ENCODE assay signal across 17 cellular contexts in the genomic region with DNA sequence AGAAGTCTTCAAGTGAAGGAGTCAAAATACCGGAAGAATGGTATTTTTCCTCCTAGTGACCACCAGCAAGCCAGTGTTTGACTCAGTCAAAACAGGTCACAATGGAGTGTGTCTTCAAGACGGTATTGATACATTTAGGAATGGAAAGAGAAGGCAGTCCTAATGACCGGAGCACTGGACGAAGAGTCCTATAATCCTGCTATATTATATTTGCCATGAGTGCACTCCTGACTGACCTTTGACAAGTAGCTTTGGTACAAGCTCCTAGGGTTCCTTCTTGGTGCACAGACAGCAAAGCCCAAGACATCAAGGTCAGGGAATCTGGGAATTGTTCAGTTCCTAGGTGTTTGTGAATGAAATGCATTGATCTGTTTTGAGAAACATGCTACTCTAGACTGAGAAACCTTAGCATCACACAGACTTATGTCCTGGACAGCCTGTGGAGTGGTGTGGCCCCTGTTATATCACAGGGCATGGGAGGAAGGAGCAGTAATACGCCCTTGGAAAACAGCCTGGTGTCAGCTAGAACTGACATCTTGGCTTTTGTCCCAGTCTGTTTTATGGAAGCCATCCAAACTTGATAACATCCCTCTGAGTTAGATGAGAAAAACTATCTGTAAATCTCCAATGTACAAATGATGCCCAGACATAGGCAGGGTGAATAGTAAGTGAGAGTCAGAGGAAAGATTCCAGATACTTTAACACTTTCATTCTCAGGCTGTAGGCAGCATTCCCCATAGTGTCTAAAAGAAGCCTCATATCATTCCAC. TPM values are rescaled to one million over a fixed set of nuclear protein-coding genes. Genes with fewer than 3 reads are reported as not detected.
DNase-seq lines count a peak whose midpoint lies in the region; FAIRE-seq and TF ChIP-seq lines count a peak whose summit lies in the region.
"Had no signal": no experiment of that assay in that cellular context is flagged by ENCODE, and none has a peak within 500 bp of the region (broad histone marks: within the 10 kb centered on the region; RNA-seq: fewer than 3 reads in every experiment).

No MANE protein-coding gene starts in this region.

- CTCF ChIA-PET in endothelial cell of umbilical vein (lab: Charles Lee) (no interaction called here), OCI-LY7 (lab: Charles Lee; ENCODE audit: unreplicated experiment) (interaction anchor here (1.0 kb wide), 1 partner anchor 10 kb away, joined by 3 read pairs; no protein-coding TSS in a partner anchor)
- CTCF ChIA-PET in activated CD4-positive, alpha-beta T cell treated with anti-CD3 and anti-CD28 coated beads, Interleukin-2, amount 10 ng/mL, durations not matched to agents 7 days and 5 days (lab: Charles Lee) = interaction anchor here (0.6 kb wide), 1 partner anchor 11 kb away, joined by 3 read pairs; no protein-coding TSS in a partner anchor

- H3K27me3 Mint-ChIP-seq in neural progenitor cell (ENCODE audit: insufficient read depth, low read depth) = peaks cover 2% of the 10 kb centered on the region
- H3K27me3 Mint-ChIP-seq in activated CD4-positive, alpha-beta T cell treated with anti-CD3 and anti-CD28 coated beads, Interleukin-2, amount 10 ng/mL, durations not matched to agents 7 days and 5 days = no peaks in the 10 kb centered on the region
- H3K27me3 Mint-ChIP-seq: activated CD8-positive, alpha-beta memory T cell treated with anti-CD3 and anti-CD28 coated beads, Interleukin-2, amount 10 ng/mL, durations not matched to agents 7 days and 5 days had no signal

- no peak overlapping the region for H3K4me3 ChIP-seq in endothelial cell of umbilical vein (replicated peaks in 1 of 3; ENCODE audit: insufficient read depth in 1 of 3, low read depth in 1 of 3, low read length in 3 of 3)
- H3K4me3 ChIP-seq in neural progenitor cell = no peak overlapping the region
- no peak overlapping the region for H3K4me3 ChIP-seq in OCI-LY7 (ENCODE audit: low read depth, low read length, poor library complexity, severe bottlenecking)
- H3K4me3 ChIP-seq: stomach had no signal

- H3K9me3 ChIP-seq in endothelial cell of umbilical vein (replicated peaks; ENCODE audit: control insufficient read depth, insufficient read depth, low read length) = no peaks in the 10 kb centered on the region
- no peaks in the 10 kb centered on the region for H3K9me3 ChIP-seq in neural progenitor cell (ENCODE audit: low read depth)
- H3K9me3 ChIP-seq in OCI-LY7 (ENCODE audit: low read length) = no peaks in the 10 kb centered on the region
- H3K9me3 ChIP-seq: stomach had no signal

- H4K20me1 ChIP-seq in endothelial cell of umbilical vein (replicated peaks; ENCODE audit: control insufficient read depth, extremely low read depth, insufficient read depth, low read length) (no peaks in the 10 kb centered on the region), neural progenitor cell (ENCODE audit: low read depth) (no peaks in the 10 kb centered on the region), OCI-LY7 (ENCODE audit: insufficient read depth, low read length) (no peaks in the 10 kb centered on the region)

- H3K79me2 ChIP-seq in endothelial cell of umbilical vein (ENCODE audit: control insufficient read depth, insufficient read depth, low read length) (no peaks in the 10 kb centered on the region), neural progenitor cell (ENCODE audit: low read depth) (no peaks in the 10 kb centered on the region), OCI-LY7 (ENCODE audit: insufficient read depth, low read depth, low read length) (no peaks in the 10 kb centered on the region)

- H3K36me3 ChIP-seq in endothelial cell of umbilical vein (ENCODE audit: control insufficient read depth in 2 of 2, extremely low read depth in 1 of 2, insufficient read depth in 2 of 2, low read length in 2 of 2) (no peaks in the 10 kb centered on the region), neural progenitor cell (no peaks in the 10 kb centered on the region), OCI-LY7 (ENCODE audit: insufficient read depth, low read length) (no peaks in the 10 kb centered on the region)
- H3K36me3 ChIP-seq: stomach had no signal

- DNase-seq in DMS 273 (lab: John Stamatoyannopoulos, UW; ENCODE audit: unreplicated experiment) (peak; percentile 63), DMS 273 treated with DMSO at 0.1 percent for 48 hours (lab: John Stamatoyannopoulos, UW) (no peak), NCI-H226 (peak; percentile 51), endothelial cell of umbilical vein (ENCODE audit: low read depth, low spot score) (peak; percentile 65), neural progenitor cell (ENCODE audit: low spot score) (no peak), NCI-H524 (lab: John Stamatoyannopoulos, UW) (no peak), OCI-LY7 (ENCODE audit: low spot score) (no peak)
- no peak for DNase-seq in activated CD4-positive, alpha-beta T cell treated with anti-CD3 and anti-CD28 coated beads, Interleukin-2, amount 10 ng/mL, durations not matched to agents 7 days and 5 days
- DNase-seq: activated CD8-positive, alpha-beta memory T cell treated with anti-CD3 and anti-CD28 coated beads, Interleukin-2, amount 10 ng/mL, durations not matched to agents 7 days and 5 days; activated naive CD4-positive, alpha-beta T cell treated with Interleukin-2 at 50 U/mL for 16 hours; CD4-positive, CD25-positive, alpha-beta regulatory T cell; NCI-H1048; stomach had no signal

- dilution Hi-C loops in endothelial cell of umbilical vein (cut with MboI; ENCODE audit: extremely low pct_ligation_motif_present, low sequenced_read_pairs) = no loop called here

- TF ChIP-seq CTCF in endothelial cell of umbilical vein (IDR thresholded peaks at IDR 0.05; ENCODE audit: extremely low read depth in 1 of 2, insufficient read depth in 1 of 2, low read depth in 1 of 2, low read length in 2 of 2) (no peak), neural progenitor cell (IDR thresholded peaks at IDR 0.05) (no peak), OCI-LY7 (conservative IDR thresholded peaks at IDR 0.05; ENCODE audit: low read length) (no peak)

- H3K4me3 Mint-ChIP-seq in neural progenitor cell = no peak overlapping the region
- H3K4me3 Mint-ChIP-seq in activated CD4-positive, alpha-beta T cell treated with anti-CD3 and anti-CD28 coated beads, Interleukin-2, amount 10 ng/mL, durations not matched to agents 7 days and 5 days = no peak overlapping the region
- H3K4me3 Mint-ChIP-seq: activated CD8-positive, alpha-beta memory T cell treated with anti-CD3 and anti-CD28 coated beads, Interleukin-2, amount 10 ng/mL, durations not matched to agents 7 days and 5 days; CD4-positive, CD25-positive, alpha-beta regulatory T cell; central memory CD8-positive, alpha-beta T cell had no signal

- no peaks in the 10 kb centered on the region for H3K27me3 ChIP-seq in endothelial cell of umbilical vein (ENCODE audit: control insufficient read depth in 2 of 2, insufficient read depth in 2 of 2, low read length in 2 of 2)
- no peaks in the 10 kb centered on the region for H3K27me3 ChIP-seq in neural progenitor cell
- H3K27me3 ChIP-seq: stomach had no signal

- peaks cover 2% of the 10 kb centered on the region for H3K4me1 Mint-ChIP-seq in neural progenitor cell
- no peaks in the 10 kb centered on the region for H3K4me1 Mint-ChIP-seq in activated CD4-positive, alpha-beta T cell treated with anti-CD3 and anti-CD28 coated beads, Interleukin-2, amount 10 ng/mL, durations not matched to agents 7 days and 5 days
- H3K4me1 Mint-ChIP-seq: CD4-positive, CD25-positive, alpha-beta regulatory T cell; central memory CD8-positive, alpha-beta T cell had no signal

- BruUV-seq in endothelial cell of umbilical vein (replicated peaks; lab: Mats Ljungman, UMichigan) (no TSS peak), OCI-LY7 (replicated peaks; lab: Mats Ljungman, UMichigan) (no TSS peak)

- intact Hi-C loops in endothelial cell of umbilical vein (cut with micrococcal nuclease) = no loop called here
- intact Hi-C loops in OCI-LY7 (cut with micrococcal nuclease; ENCODE audit: unreplicated experiment) = no loop called here

- TF ChIP-seq POLR2A in endothelial cell of umbilical vein (IDR thresholded peaks at IDR 0.05; ENCODE audit: low read depth, low read length) = no peak

- no peaks in the 10 kb centered on the region for H3K9me3 Mint-ChIP-seq in neural progenitor cell
- no peaks in the 10 kb centered on the region for H3K9me3 Mint-ChIP-seq in activated CD4-positive, alpha-beta T cell treated with anti-CD3 and anti-CD28 coated beads, Interleukin-2, amount 10 ng/mL, durations not matched to agents 7 days and 5 days
- H3K9me3 Mint-ChIP-seq: CD4-positive, CD25-positive, alpha-beta regulatory T cell; central memory CD8-positive, alpha-beta T cell had no signal

- POLR2A ChIA-PET in endothelial cell of umbilical vein (lab: Charles Lee) = no interaction called here
- POLR2A ChIA-PET in activated CD4-positive, alpha-beta T cell treated with anti-CD3 and anti-CD28 coated beads, Interleukin-2, amount 10 ng/mL, durations not matched to agents 7 days and 5 days (lab: Charles Lee) = no interaction called here
- POLR2A ChIA-PET in OCI-LY7 (lab: Charles Lee) = interaction anchor here (1.4 to 1.9 kb wide), 2 partner anchors 12 to 21 kb away, joined by 3 to 4 read pairs; no protein-coding TSS in a partner anchor

- H3K36me3 Mint-ChIP-seq in neural progenitor cell = no peaks in the 10 kb centered on the region
- no peaks in the 10 kb centered on the region for H3K36me3 Mint-ChIP-seq in activated CD4-positive, alpha-beta T cell treated with anti-CD3 and anti-CD28 coated beads, Interleukin-2, amount 10 ng/mL, durations not matched to agents 7 days and 5 days (ENCODE audit: low read depth)
- H3K36me3 Mint-ChIP-seq: activated CD8-positive, alpha-beta memory T cell treated with anti-CD3 and anti-CD28 coated beads, Interleukin-2, amount 10 ng/mL, durations not matched to agents 7 days and 5 days; CD4-positive, CD25-positive, alpha-beta regulatory T cell had no signal

- H3K9ac ChIP-seq in endothelial cell of umbilical vein (replicated peaks; ENCODE audit: extremely low read depth, insufficient read depth, low read length) = no peak overlapping the region
- no peak overlapping the region for H3K9ac ChIP-seq in neural progenitor cell

- no peaks in the 10 kb centered on the region for H3K9me2 ChIP-seq in OCI-LY7 (ENCODE audit: insufficient read depth, low read length)

- no peaks in the 10 kb centered on the region for H3K9me1 ChIP-seq in endothelial cell of umbilical vein (replicated peaks; ENCODE audit: control insufficient read depth, extremely low read depth, insufficient read depth, low read length)

- H3K4me2 ChIP-seq in endothelial cell of umbilical vein (ENCODE audit: insufficient read depth, low read length) (no peak overlapping the region), neural progenitor cell (no peak overlapping the region), OCI-LY7 (ENCODE audit: low read length) (no peak overlapping the region)

- FAIRE-seq in endothelial cell of umbilical vein (lab: Jason Lieb, UNC) = no peak

- no peaks in the 10 kb centered on the region for H3K4me1 ChIP-seq in endothelial cell of umbilical vein (ENCODE audit: control insufficient read depth, extremely low read depth, insufficient read depth, low read length)
- peaks cover 8% of the 10 kb centered on the region for H3K4me1 ChIP-seq in neural progenitor cell
- H3K4me1 ChIP-seq in OCI-LY7 (ENCODE audit: insufficient read depth, low read length, poor library complexity, severe bottlenecking) = peaks cover 40% of the 10 kb centered on the region

- H2AFZ ChIP-seq in endothelial cell of umbilical vein (ENCODE audit: low read depth, low read length) (no peak overlapping the region), neural progenitor cell (replicated peaks) (peak overlapping the region; percentile 18), OCI-LY7 (ENCODE audit: low read length) (no peak overlapping the region)

- no peaks in the 10 kb centered on the region for H3F3A ChIP-seq in neural progenitor cell (ENCODE audit: low read depth)

- no peak overlapping the region for H3K27ac ChIP-seq in endothelial cell of umbilical vein (ENCODE audit: insufficient read depth, low read depth, low read length)
- H3K27ac ChIP-seq in neural progenitor cell = no peak overlapping the region
- H3K27ac ChIP-seq in OCI-LY7 (ENCODE audit: low read depth, low read length, poor library complexity, severe bottlenecking) = no peak overlapping the region
- H3K27ac ChIP-seq: 22Rv1, stomach had no signal

- H3K27ac Mint-ChIP-seq in neural progenitor cell = no peak overlapping the region
- H3K27ac Mint-ChIP-seq in activated CD4-positive, alpha-beta T cell treated with anti-CD3 and anti-CD28 coated beads, Interleukin-2, amount 10 ng/mL, durations not matched to agents 7 days and 5 days = no peak overlapping the region
- H3K27ac Mint-ChIP-seq: activated CD8-positive, alpha-beta memory T cell treated with anti-CD3 and anti-CD28 coated beads, Interleukin-2, amount 10 ng/mL, durations not matched to agents 7 days and 5 days had no signal

RNA-seq across cellular contexts. Expression of a gene that starts 18.5 kb away (rescaled TPM):
- total RNA-seq in endothelial cell of umbilical vein = not detected in 2 replicates
- polyA plus RNA-seq in endothelial cell of umbilical vein = not detected in 2 replicates
- not detected in 2 replicates for polyA plus RNA-seq in endothelial cell of umbilical vein (2011; cell fraction: cytosol; rRNA removed)
- not detected in 2 replicates for polyA plus RNA-seq in endothelial cell of umbilical vein (2011; cell fraction: nucleus; rRNA removed)
- not detected in 2 replicates for polyA plus RNA-seq in endothelial cell of umbilical vein (2012)
- not detected in 2 replicates for polyA minus RNA-seq in endothelial cell of umbilical vein
- polyA minus RNA-seq in endothelial cell of umbilical vein (2011; cell fraction: cytosol; rRNA and poly(A)+ RNA removed) = not detected
- not detected in 2 replicates for polyA minus RNA-seq in endothelial cell of umbilical vein (2011; cell fraction: nucleus; rRNA and poly(A)+ RNA removed)
- total RNA-seq in neural progenitor cell (ENCODE audit: low replicate concordance) = not detected in 2 replicates
- not detected for total RNA-seq in activated CD4-positive, alpha-beta T cell treated with anti-CD3 and anti-CD28 coated beads, Interleukin-2, amount 10 ng/mL, durations not matched to agents 7 days and 5 days
- total RNA-seq in OCI-LY7 (2014; rRNA removed; shearing (Covaris generic)) = 0.22 TPM in 1 of 2 replicates, not detected in the other
- not detected in 2 replicates for total RNA-seq in OCI-LY7 (2022)
- total RNA-seq: activated CD8-positive, alpha-beta memory T cell treated with anti-CD3 and anti-CD28 coated beads, Interleukin-2, amount 10 ng/mL, durations not matched to agents 7 days and 5 days; CD4-positive, CD25-positive, alpha-beta regulatory T cell; epithelial cell of proximal tubule; HT-29; stomach had no signal
- polyA plus RNA-seq: CD4-positive, CD25-positive, alpha-beta regulatory T cell; stomach had no signal

Comparison
In these comparisons a context has a peak if more than half of its experiments do, and no peak if none do; other contexts are left out.
1. DNase-seq: peak in DMS 273 (single experiment), NCI-H226 (single experiment) and endothelial cell of umbilical vein (single experiment); none in DMS 273 treated with DMSO at 0.1 percent for 48 hours (single experiment), neural progenitor cell (single experiment), NCI-H524 (0 of 2), activated CD4-positive, alpha-beta T cell treated with anti-CD3 and anti-CD28 coated beads, Interleukin-2, amount 10 ng/mL, durations not matched to agents 7 days and 5 days (single experiment) and OCI-LY7 (single experiment).